Comparison of ENCODE assay signal across 9 cellular contexts in the genomic region with DNA sequence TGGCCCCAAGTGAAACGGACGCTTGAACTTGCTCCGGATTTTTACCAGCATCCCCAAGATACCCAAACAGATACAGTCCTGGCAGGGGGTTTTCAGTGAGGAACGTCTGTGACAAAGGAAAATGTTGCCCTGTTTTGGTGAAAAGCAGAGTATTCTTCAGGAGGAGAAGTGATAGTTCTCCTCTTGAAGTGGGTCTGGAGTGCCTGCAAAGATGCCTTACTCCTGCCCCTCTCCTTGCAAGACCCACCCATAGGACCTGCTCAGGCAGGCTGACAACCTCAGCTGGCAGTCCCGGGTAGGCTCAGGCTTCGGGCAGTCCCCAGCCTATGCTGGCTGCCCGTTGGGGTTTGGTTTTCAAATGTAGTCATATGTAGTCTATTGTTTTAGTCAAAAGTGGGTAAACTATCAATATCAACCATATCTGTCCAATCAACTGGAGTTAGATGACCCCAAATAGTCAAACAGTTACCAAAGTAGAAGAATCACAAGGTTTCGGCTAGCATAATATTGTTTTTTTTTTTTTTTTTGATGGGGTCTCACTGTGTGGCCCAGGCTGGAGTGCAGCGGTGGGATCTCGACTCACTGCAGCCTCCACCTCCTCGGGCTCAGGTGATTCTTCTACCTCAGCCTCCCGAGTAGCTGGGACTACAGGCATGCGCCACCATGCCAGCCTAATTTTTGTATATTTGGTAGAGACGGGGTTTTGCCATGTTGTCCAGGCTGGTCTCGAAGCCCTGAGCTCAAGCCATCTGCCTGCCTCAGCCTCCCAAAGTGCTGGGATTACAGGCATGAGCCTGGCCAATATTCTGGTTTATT. TPM values are rescaled to one million over a fixed set of nuclear protein-coding genes. Genes with fewer than 3 reads are reported as not detected.
DNase-seq lines count a peak whose midpoint lies in the region; ATAC-seq and TF ChIP-seq lines count a peak whose summit lies in the region.
"Had no signal": no experiment of that assay in that cellular context is flagged by ENCODE, and none has a peak within 500 bp of the region (broad histone marks: within the 10 kb centered on the region; RNA-seq: fewer than 3 reads in every experiment).

No MANE protein-coding gene starts in this region.

- H3K36me3 ChIP-seq in Loucy (ENCODE audit: insufficient read depth, low read length) (peaks cover 31% of the 10 kb centered on the region; the same call in 1 of the 2 replicates), left lung (peaks cover 0 to 30% of the 10 kb centered on the region in 2 donors), tibial nerve (peaks cover 0 to 5% (median 0%) of the 10 kb centered on the region in 3 donors)

- no peak for TF ChIP-seq CTCF in CD4-positive, alpha-beta T cell (IDR thresholded peaks at IDR 0.05)
- TF ChIP-seq CTCF in Loucy (conservative IDR thresholded peaks at IDR 0.05; ENCODE audit: low read length) (no peak), left lung (IDR thresholded peaks at IDR 0.05) (no peak), tibial nerve (IDR thresholded peaks at IDR 0.05) (no peak)

- no peaks in the 10 kb centered on the region for H3K27me3 Mint-ChIP-seq in CD4-positive, alpha-beta T cell
- no peaks in the 10 kb centered on the region for H3K27me3 Mint-ChIP-seq in activated naive CD8-positive, alpha-beta T cell treated with anti-CD3 and anti-CD28 coated beads, Interleukin-2, amount 10 ng/mL, durations not matched to agents 7 days and 5 days

- no peak for DNase-seq in CD4-positive, alpha-beta T cell
- DNase-seq in activated naive CD8-positive, alpha-beta T cell treated with anti-CD3 and anti-CD28 coated beads, Interleukin-2, amount 10 ng/mL, durations not matched to agents 7 days and 5 days: no peak
- DNase-seq in left lung: peak in 1 of 2 donors; percentile 33
- no peak for DNase-seq in tibial nerve (ENCODE audit: low spot score in 2 of 2)
- no peak for DNase-seq in MV-4-11 (lab: John Stamatoyannopoulos, UW)

- H4K20me1 ChIP-seq in Loucy (ENCODE audit: insufficient read depth, low read length, poor library complexity, severe bottlenecking): peaks cover 46% of the 10 kb centered on the region

- no peak overlapping the region for H2AFZ ChIP-seq in Loucy (ENCODE audit: low read length)

- WGBS in tibial nerve, 2 donors: 52 to 54% methylated on average over 15 of the region's 15 CpGs

- H3K9ac ChIP-seq in Loucy (ENCODE audit: low read depth, low read length, poor library complexity, severe bottlenecking): peak overlapping the region; percentile 76

- peak overlapping the region; percentile 79 for H3K4me2 ChIP-seq in Loucy (ENCODE audit: low read depth, low read length, poor library complexity, severe bottlenecking)

- TF ChIP-seq EP300 in tibial nerve (IDR thresholded peaks at IDR 0.05): no peak

- no peak for TF ChIP-seq POLR2A in tibial nerve (IDR thresholded peaks at IDR 0.05)

- peaks cover 42% of the 10 kb centered on the region for H3K79me2 ChIP-seq in Loucy (ENCODE audit: insufficient read depth, low read length)

- H3K4me1 ChIP-seq in Loucy (ENCODE audit: insufficient read depth, low read length, poor library complexity, severe bottlenecking): peaks cover 20% of the 10 kb centered on the region
- peaks cover 13 to 36% of the 10 kb centered on the region in 2 donors for H3K4me1 ChIP-seq in left lung
- H3K4me1 ChIP-seq in tibial nerve: peaks cover 0 to 36% (median 23%) of the 10 kb centered on the region in 4 donors

- ATAC-seq in CD4-positive, alpha-beta T cell (ENCODE audit: poor library complexity): no peak
- peak; percentile 16 for ATAC-seq in activated naive CD8-positive, alpha-beta T cell treated with anti-CD3 and anti-CD28 coated beads, Interleukin-2, amount 10 ng/mL, durations not matched to agents 7 days and 5 days (ENCODE audit: low read depth)
- ATAC-seq in left lung (peak; percentile 3), GM19463 (IDR thresholded peaks at IDR 0.05; ENCODE audit: unreplicated experiment) (no peak), HG03442 (IDR thresholded peaks at IDR 0.05; ENCODE audit: unreplicated experiment) (no peak)

- H3K4me1 Mint-ChIP-seq in CD4-positive, alpha-beta T cell (ENCODE audit: low read depth): peaks cover 43% of the 10 kb centered on the region
- peaks cover 25% of the 10 kb centered on the region for H3K4me1 Mint-ChIP-seq in activated naive CD8-positive, alpha-beta T cell treated with anti-CD3 and anti-CD28 coated beads, Interleukin-2, amount 10 ng/mL, durations not matched to agents 7 days and 5 days

- no peaks in the 10 kb centered on the region for H3K27me3 ChIP-seq in CD4-positive, alpha-beta T cell (ENCODE audit: control insufficient read depth, insufficient read depth, low read length)
- no peaks in the 10 kb centered on the region for H3K27me3 ChIP-seq in Loucy (ENCODE audit: insufficient read depth, low read length, poor library complexity, severe bottlenecking)
- no peaks in the 10 kb centered on the region for H3K27me3 ChIP-seq in left lung
- no peaks in the 10 kb centered on the region for H3K27me3 ChIP-seq in tibial nerve

- H3K9me3 Mint-ChIP-seq in CD4-positive, alpha-beta T cell: no peaks in the 10 kb centered on the region
- no peaks in the 10 kb centered on the region for H3K9me3 Mint-ChIP-seq in activated naive CD8-positive, alpha-beta T cell treated with anti-CD3 and anti-CD28 coated beads, Interleukin-2, amount 10 ng/mL, durations not matched to agents 7 days and 5 days

- CTCF ChIA-PET in CD4-positive, alpha-beta T cell (lab: Charles Lee): interaction anchor here (2.2 to 4.0 kb wide), 2 partner anchors 9 to 14 kb away, joined by 8 to 15 read pairs; a partner anchor contains a TSS

- H3K9me3 ChIP-seq in CD4-positive, alpha-beta T cell (ENCODE audit: control insufficient read depth, low read length): no peaks in the 10 kb centered on the region
- H3K9me3 ChIP-seq in Loucy (ENCODE audit: insufficient read depth, low read depth, low read length): no peaks in the 10 kb centered on the region
- no peaks in the 10 kb centered on the region for H3K9me3 ChIP-seq in left lung
- H3K9me3 ChIP-seq in tibial nerve: no peaks in the 10 kb centered on the region

- H3K27ac Mint-ChIP-seq in CD4-positive, alpha-beta T cell: peak overlapping the region; percentile 94
- peak overlapping the region; percentile 68 for H3K27ac Mint-ChIP-seq in activated naive CD8-positive, alpha-beta T cell treated with anti-CD3 and anti-CD28 coated beads, Interleukin-2, amount 10 ng/mL, durations not matched to agents 7 days and 5 days

- H3K4me3 ChIP-seq in Loucy (ENCODE audit: low read length, poor library complexity, severe bottlenecking): peak overlapping the region; percentile 78
- H3K4me3 ChIP-seq in left lung: peak overlapping the region; percentile 92 to 96
- peak overlapping the region; percentile 73 to 100 (median 96) for H3K4me3 ChIP-seq in tibial nerve

- H3K9me2 ChIP-seq in Loucy (replicated peaks; ENCODE audit: low read depth, low read length): no peaks in the 10 kb centered on the region

- H3K27ac ChIP-seq in CD4-positive, alpha-beta T cell (ENCODE audit: low read depth, low read length): no peak overlapping the region
- H3K27ac ChIP-seq in left lung: peak overlapping the region; percentile 89 to 98
- H3K27ac ChIP-seq in tibial nerve: peak overlapping the region; percentile 87 to 99 (median 92)

- H3K4me3 Mint-ChIP-seq in CD4-positive, alpha-beta T cell: peak overlapping the region; percentile 97
- peak overlapping the region; percentile 62 for H3K4me3 Mint-ChIP-seq in activated naive CD8-positive, alpha-beta T cell treated with anti-CD3 and anti-CD28 coated beads, Interleukin-2, amount 10 ng/mL, durations not matched to agents 7 days and 5 days

- POLR2A ChIA-PET in CD4-positive, alpha-beta T cell (lab: Charles Lee): interaction anchor here (6.4 kb wide), 1 partner anchor 16 kb away, joined by 66 read pairs; a partner anchor contains a TSS
- POLR2A ChIA-PET in activated naive CD8-positive, alpha-beta T cell treated with anti-CD3 and anti-CD28 coated beads, Interleukin-2, amount 10 ng/mL, durations not matched to agents 7 days and 5 days (lab: Charles Lee): interaction anchor here (0.6 to 5.9 kb wide), 9 partner anchors 10 to 816 kb away, joined by 4 to 40 read pairs (median 4); a partner anchor contains a TSS

- H3F3A ChIP-seq in Loucy (ENCODE audit: low read depth): peaks cover 22% of the 10 kb centered on the region

- H3K36me3 Mint-ChIP-seq in CD4-positive, alpha-beta T cell (ENCODE audit: low read depth): peaks cover 45% of the 10 kb centered on the region
- peaks cover 4% of the 10 kb centered on the region for H3K36me3 Mint-ChIP-seq in activated naive CD8-positive, alpha-beta T cell treated with anti-CD3 and anti-CD28 coated beads, Interleukin-2, amount 10 ng/mL, durations not matched to agents 7 days and 5 days

- intact Hi-C loops in CD4-positive, alpha-beta T cell (cut with DNase I, micrococcal nuclease): loop anchor here in 1 of 2 experiments (5.0 to 10.0 kb wide), 3 partner anchors 318 to 991 kb away; a partner anchor contains a TSS
- intact Hi-C loops in left lung (cut with DNase I): no loop called here

RNA-seq across cellular contexts. Expression of a gene that starts 1.0 kb away (rescaled TPM):
- 10 to 100 TPM; 73.5 to 73.8 TPM for total RNA-seq in CD4-positive, alpha-beta T cell
- total RNA-seq in activated naive CD8-positive, alpha-beta T cell treated with anti-CD3 and anti-CD28 coated beads, Interleukin-2, amount 10 ng/mL, durations not matched to agents 7 days and 5 days: 10 to 100 TPM; 45.9 to 56.5 TPM
- total RNA-seq in left lung: 100 to 1,000 TPM in 1 of 2 donors, 10 to 100 TPM in 1; 91.2 to 112 TPM
- 10 to 100 TPM; 35.0 to 64.5 (median 49.3) TPM for total RNA-seq in tibial nerve

RNA-seq across cellular contexts. Expression of a gene that starts 14.9 kb away (rescaled TPM):
- 100 to 1,000 TPM; 144 to 145 TPM for total RNA-seq in CD4-positive, alpha-beta T cell
- total RNA-seq in activated naive CD8-positive, alpha-beta T cell treated with anti-CD3 and anti-CD28 coated beads, Interleukin-2, amount 10 ng/mL, durations not matched to agents 7 days and 5 days: 100 to 1,000 TPM; 172 to 181 TPM
- 10 to 100 TPM in 1 of 2 donors, 1 to 10 TPM in 1; 2.7 to 11.7 TPM for total RNA-seq in left lung
- total RNA-seq in tibial nerve: 10 to 100 TPM in 1 of 4 donors, 1 to 10 TPM in 3; 1.2 to 13.8 (median 6.8) TPM
- total RNA-seq: lung microvascular endothelial cell had no signal

RNA-seq across cellular contexts. Expression of a gene that starts 22.8 kb away (rescaled TPM):
- not detected for total RNA-seq in CD4-positive, alpha-beta T cell
- total RNA-seq in activated naive CD8-positive, alpha-beta T cell treated with anti-CD3 and anti-CD28 coated beads, Interleukin-2, amount 10 ng/mL, durations not matched to agents 7 days and 5 days: not detected
- total RNA-seq in left lung: under 1 TPM; 0.05 to 0.09 TPM
- 10 to 100 TPM; 13.8 to 26.3 (median 24.3) TPM for total RNA-seq in tibial nerve

RNA-seq across cellular contexts. Expression of a gene that starts 48.1 kb away (rescaled TPM):
- under 1 TPM; 0.19 to 0.45 TPM for total RNA-seq in CD4-positive, alpha-beta T cell
- total RNA-seq in activated naive CD8-positive, alpha-beta T cell treated with anti-CD3 and anti-CD28 coated beads, Interleukin-2, amount 10 ng/mL, durations not matched to agents 7 days and 5 days: 1 to 10 TPM; 2.7 to 5.2 TPM
- total RNA-seq in left lung (1 to 10 TPM; 1.5 TPM), tibial nerve (under 1 TPM in 1 of 4 donors, not detected in 3; 0.42 TPM)
- total RNA-seq: lung microvascular endothelial cell had no signal

Comparison
In these comparisons a context has a peak if more than half of its experiments do, and no peak if none do; other contexts are left out.
1. ATAC-seq: peak in activated naive CD8-positive, alpha-beta T cell treated with anti-CD3 and anti-CD28 coated beads, Interleukin-2, amount 10 ng/mL, durations not matched to agents 7 days and 5 days (single experiment) and left lung (single experiment); none in CD4-positive, alpha-beta T cell (single experiment), GM19463 (single experiment) and HG03442 (single experiment).
2. RNA of a gene that starts 14.9 kb away (total RNA-seq): 172 to 181 TPM in activated naive CD8-positive, alpha-beta T cell treated with anti-CD3 and anti-CD28 coated beads, Interleukin-2, amount 10 ng/mL, durations not matched to agents 7 days and 5 days and 144 to 145 TPM in CD4-positive, alpha-beta T cell; 2.7 to 11.7 TPM in left lung and 1.2 to 13.8 TPM in tibial nerve; every median in the first group is over 4 times any median in the second.
3. RNA of a gene that starts 22.8 kb away (total RNA-seq): 13.8 to 26.3 TPM in tibial nerve; 0.05 to 0.09 TPM in left lung, not detected in CD4-positive, alpha-beta T cell and not detected in activated naive CD8-positive, alpha-beta T cell treated with anti-CD3 and anti-CD28 coated beads, Interleukin-2, amount 10 ng/mL, durations not matched to agents 7 days and 5 days; every median in the first group is over 10 times any median in the second.
4. Peak in every context shown above with its lines, with median percentiles within 50 percentile points of each other: H3K4me3 ChIP-seq.